In the genomic region with DNA sequence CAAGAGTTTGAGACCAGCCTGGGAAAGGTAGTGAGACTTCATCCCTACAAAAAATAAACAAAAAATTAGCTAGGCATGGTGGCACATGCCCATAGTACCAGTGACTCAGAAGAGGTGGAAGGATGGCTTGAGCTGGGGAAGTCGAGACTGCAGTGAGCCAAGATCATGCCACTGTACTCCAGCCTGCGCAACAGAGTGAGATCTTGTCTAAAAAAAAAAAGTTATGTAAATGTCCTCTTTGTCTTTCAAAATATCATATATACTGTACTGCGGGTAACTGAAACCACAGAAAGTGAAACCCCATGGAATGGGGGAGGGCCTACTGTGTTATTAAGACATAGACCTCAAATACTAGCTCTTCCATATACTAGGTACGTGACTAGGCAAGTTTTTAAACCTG, we compare ENCODE assay signal across 10 cellular contexts. TPM values are rescaled to one million over a fixed set of nuclear protein-coding genes. Genes with fewer than 3 reads are reported as not detected.
DNase-seq lines count a peak whose midpoint lies in the region; ATAC-seq, FAIRE-seq and TF ChIP-seq lines count a peak whose summit lies in the region.
"Had no signal": no experiment of that assay in that cellular context is flagged by ENCODE, and none has a peak within 500 bp of the region (broad histone marks: within the 10 kb centered on the region; RNA-seq: fewer than 3 reads in every experiment).

No MANE protein-coding gene starts in this region.

- FAIRE-seq in bronchial epithelial cell (lab: Jason Lieb, UNC), result no peak

- H3K27me3 Mint-ChIP-seq in glutamatergic neuron (ENCODE audit: unreplicated experiment) (no peaks in the 10 kb centered on the region), immature natural killer cell (ENCODE audit: low read depth in 3 of 3) (no peaks in the 10 kb centered on the region)
- H3K27me3 Mint-ChIP-seq: activated naive CD4-positive, alpha-beta T cell treated with anti-CD3 and anti-CD28 coated beads, Interleukin-2, amount 50 U/mL, for 24 hours had no signal

- POLR2A ChIA-PET in GM10248 (lab: Yijun Ruan, JAX), result no interaction called here

- H3K4me1 Mint-ChIP-seq in glutamatergic neuron (ENCODE audit: low read depth, unreplicated experiment), result no peaks in the 10 kb centered on the region
- H3K4me1 Mint-ChIP-seq in immature natural killer cell, result peaks cover 4 to 6% of the 10 kb centered on the region in 2 donors
- H3K4me1 Mint-ChIP-seq: activated naive CD4-positive, alpha-beta T cell treated with anti-CD3 and anti-CD28 coated beads, Interleukin-2, amount 50 U/mL, for 24 hours had no signal

- H3K4me3 ChIP-seq in bronchial epithelial cell (ENCODE audit: low read depth, low read length), result no peak overlapping the region

- H3K9me3 Mint-ChIP-seq in glutamatergic neuron (ENCODE audit: unreplicated experiment), result no peaks in the 10 kb centered on the region
- H3K9me3 Mint-ChIP-seq in immature natural killer cell, result no peaks in the 10 kb centered on the region
- H3K9me3 Mint-ChIP-seq: activated naive CD4-positive, alpha-beta T cell treated with anti-CD3 and anti-CD28 coated beads, Interleukin-2, amount 50 U/mL, for 24 hours had no signal

- H3K27me3 ChIP-seq in bronchial epithelial cell (ENCODE audit: control insufficient read depth, insufficient read depth, low read length), result no peaks in the 10 kb centered on the region

- CTCF ChIA-PET in GM10248 (lab: Yijun Ruan, JAX), result interaction anchor here (1.2 kb wide), 1 partner anchor 10 kb away, joined by 3 read pairs; no protein-coding TSS in a partner anchor

- H3K4me3 Mint-ChIP-seq in glutamatergic neuron (ENCODE audit: unreplicated experiment) (no peak overlapping the region), immature natural killer cell (no peak overlapping the region)
- H3K4me3 Mint-ChIP-seq: activated naive CD4-positive, alpha-beta T cell treated with anti-CD3 and anti-CD28 coated beads, Interleukin-2, amount 50 U/mL, for 24 hours had no signal

- TF ChIP-seq CTCF in bronchial epithelial cell (IDR thresholded peaks at IDR 0.05; ENCODE audit: insufficient read depth, low read length, severe bottlenecking), result no peak
- TF ChIP-seq CTCF in glutamatergic neuron (IDR thresholded peaks at IDR 0.05; ENCODE audit: partially characterized antibody, unreplicated experiment), result no peak
- no peak for TF ChIP-seq CTCF in GM10248 (IDR thresholded peaks at IDR 0.05; ENCODE audit: control extremely low read depth, extremely low read depth, low read depth, missing control alignments)

- DNase-seq in bronchial epithelial cell (ENCODE audit: low read depth) (peak; percentile 64), glutamatergic neuron (no peak), immature natural killer cell (no peak), GM10248 (ENCODE audit: extremely low spot score) (no peak)
- no peak for DNase-seq in activated naive CD4-positive, alpha-beta T cell treated with Interleukin-2 at 50 U/mL for 16 hours
- DNase-seq: DMS 273 treated with DMSO at 0.1 percent for 48 hours had no signal

- H3K36me3 Mint-ChIP-seq in glutamatergic neuron (ENCODE audit: unreplicated experiment) (no peaks in the 10 kb centered on the region), immature natural killer cell (peaks cover 0 to 23% (median 4%) of the 10 kb centered on the region in 3 donors)

- H3K27ac Mint-ChIP-seq in glutamatergic neuron (ENCODE audit: unreplicated experiment) (no peak overlapping the region), immature natural killer cell (peak overlapping the region in 1 of 6 donors; percentile 25)
- H3K27ac Mint-ChIP-seq: activated naive CD4-positive, alpha-beta T cell treated with anti-CD3 and anti-CD28 coated beads, Interleukin-2, amount 50 U/mL, for 24 hours had no signal

- peaks cover 3% of the 10 kb centered on the region for H3K36me3 ChIP-seq in bronchial epithelial cell (ENCODE audit: control insufficient read depth, insufficient read depth, low read length)

- ATAC-seq in GM18858 (IDR thresholded peaks at IDR 0.05; ENCODE audit: unreplicated experiment) (peak; percentile 89), GM21786 (IDR thresholded peaks at IDR 0.05; ENCODE audit: unreplicated experiment) (peak; percentile 79), HG03442 (IDR thresholded peaks at IDR 0.05; ENCODE audit: unreplicated experiment) (peak; percentile 89)

RNA-seq across cellular contexts. Expression of gene ACADM, which starts 20.8 kb away (rescaled TPM):
- 13.7 TPM in 2 replicates for total RNA-seq in bronchial epithelial cell
- 70.3 TPM for total RNA-seq in glutamatergic neuron (ENCODE audit: unreplicated experiment)
- 10 to 100 TPM; 32.8 to 44.1 (median 43.6) TPM for polyA plus RNA-seq in immature natural killer cell

RNA-seq across cellular contexts. Expression of gene RABGGTB, which starts 40.8 kb away (rescaled TPM):
- total RNA-seq in bronchial epithelial cell, result 141 and 164 TPM in 2 replicates
- total RNA-seq in glutamatergic neuron (ENCODE audit: unreplicated experiment), result 70.8 TPM
- polyA plus RNA-seq in immature natural killer cell, result 1 to 10 TPM; 1.5 to 9.4 (median 4.3) TPM

RNA-seq across cellular contexts. Expression of gene MSH4, which starts 51.4 kb away (rescaled TPM):
- total RNA-seq in bronchial epithelial cell, result 0.26 and 0.51 TPM in 2 replicates
- total RNA-seq in glutamatergic neuron (ENCODE audit: unreplicated experiment), result 0.20 TPM
- polyA plus RNA-seq in immature natural killer cell, result not detected
